In the genomic region with DNA sequence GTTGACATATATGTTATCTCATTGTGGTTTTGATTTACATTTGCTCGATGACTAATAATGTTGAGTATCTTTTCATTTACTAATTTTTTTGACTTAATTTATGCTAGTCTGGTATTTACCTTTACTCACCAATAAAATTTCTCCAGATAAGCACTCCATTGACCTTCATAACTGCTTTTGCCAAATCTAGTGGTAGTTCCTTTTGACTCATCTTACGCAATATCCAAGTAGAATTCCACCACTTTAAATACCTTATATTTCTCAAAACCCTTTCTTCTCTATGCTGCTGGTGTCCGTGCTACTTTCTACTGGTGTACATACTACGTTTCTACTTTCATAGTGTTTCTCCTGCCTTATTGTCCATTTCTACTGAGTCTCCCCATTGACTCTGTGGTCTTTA, we compare ENCODE assay signal across 35 cellular contexts.
"Had no signal": no experiment of that assay in that cellular context is flagged by ENCODE, and none has a peak within 500 bp of the region (broad histone marks: within the 10 kb centered on the region; RNA-seq: fewer than 3 reads in every experiment).

No MANE protein-coding gene starts in this region.

- ATAC-seq: activated CD4-positive, alpha-beta T cell treated with anti-CD3 and anti-CD28 coated beads for 36 hours; activated CD8-positive, alpha-beta memory T cell treated with anti-CD3 and anti-CD28 coated beads, Interleukin-2, amount 10 ng/mL, durations not matched to agents 7 days and 5 days; activated CD8-positive, alpha-beta T cell treated with anti-CD3 and anti-CD28 coated beads, Interleukin-2, amount 10 ng/mL, durations not matched to agents 7 days and 5 days; activated naive CD4-positive, alpha-beta T cell treated with anti-CD3 and anti-CD28 coated beads, Interleukin-2, amount 50 U/mL, for 72 hours; esophagus mucosa; foreskin keratinocyte; gastrocnemius medialis; heart left ventricle; T-helper 17 cell had no signal

- H3K36me3 ChIP-seq: brain microvascular endothelial cell, cardiac muscle cell, gastrocnemius medialis, heart left ventricle had no signal

- H3K4me1 ChIP-seq: foreskin keratinocyte, gastrocnemius medialis, heart left ventricle had no signal

- FAIRE-seq: astrocyte had no signal

- H3K27ac ChIP-seq: brain microvascular endothelial cell, cardiac muscle cell, coronary artery, dorsolateral prefrontal cortex, foreskin keratinocyte, gastrocnemius medialis, heart left ventricle had no signal

- H3K27me3 Mint-ChIP-seq: activated CD4-positive, alpha-beta memory T cell treated with anti-CD3 and anti-CD28 coated beads for 36 hours; activated CD4-positive, alpha-beta T cell treated with anti-CD3 and anti-CD28 coated beads for 36 hours; activated CD4-positive, alpha-beta T cell treated with anti-CD3 and anti-CD28 coated beads, Interleukin-2, amount 10 ng/mL, durations not matched to agents 24 days and 14 days; activated CD8-positive, alpha-beta memory T cell treated with anti-CD3 and anti-CD28 coated beads, Interleukin-2, amount 10 ng/mL, durations not matched to agents 7 days and 5 days; activated naive CD4-positive, alpha-beta T cell treated with anti-CD3 and anti-CD28 coated beads, Interleukin-2, amount 10 ng/mL, durations not matched to agents 7 days and 5 days; activated naive CD8-positive, alpha-beta T cell treated with anti-CD3 and anti-CD28 coated beads, Interleukin-2, amount 10 ng/mL, durations not matched to agents 7 days and 5 days; central memory CD8-positive, alpha-beta T cell; dendritic cell treated with granulocyte-macrophage colony-stimulating factor and Interleukin-4, amounts not matched to agents 40 ng/mL and 50 ng/mL, for 4 days; T-helper 17 cell had no signal

- H3K27ac Mint-ChIP-seq: activated CD4-positive, alpha-beta memory T cell treated with anti-CD3 and anti-CD28 coated beads for 36 hours; activated CD4-positive, alpha-beta T cell treated with anti-CD3 and anti-CD28 coated beads for 36 hours; activated CD4-positive, alpha-beta T cell treated with anti-CD3 and anti-CD28 coated beads, Interleukin-2, amount 10 ng/mL, durations not matched to agents 24 days and 14 days; activated CD8-positive, alpha-beta memory T cell treated with anti-CD3 and anti-CD28 coated beads, Interleukin-2, amount 10 ng/mL, durations not matched to agents 7 days and 5 days; activated CD8-positive, alpha-beta T cell treated with anti-CD3 and anti-CD28 coated beads, Interleukin-2, amount 10 ng/mL, durations not matched to agents 7 days and 5 days; activated naive CD4-positive, alpha-beta T cell treated with anti-CD3 and anti-CD28 coated beads, Interleukin-2, amount 10 ng/mL, durations not matched to agents 7 days and 5 days; activated naive CD4-positive, alpha-beta T cell treated with anti-CD3 and anti-CD28 coated beads, Interleukin-2, amount 50 U/mL, for 72 hours; activated naive CD8-positive, alpha-beta T cell treated with anti-CD3 and anti-CD28 coated beads, Interleukin-2, amount 10 ng/mL, durations not matched to agents 7 days and 5 days; dendritic cell treated with granulocyte-macrophage colony-stimulating factor and Interleukin-4, amounts not matched to agents 40 ng/mL and 50 ng/mL, for 4 days; endodermal cell; T-helper 17 cell; T-helper 2 cell treated with Interferon-gamma antibody and Interleukin-4, amounts not matched to agents 5 μg/mL and 100 μg/mL, for 36 hours had no signal

- H3K36me3 Mint-ChIP-seq: activated CD4-positive, alpha-beta memory T cell treated with anti-CD3 and anti-CD28 coated beads for 36 hours; activated CD8-positive, alpha-beta memory T cell treated with anti-CD3 and anti-CD28 coated beads, Interleukin-2, amount 10 ng/mL, durations not matched to agents 7 days and 5 days; activated naive CD4-positive, alpha-beta T cell treated with anti-CD3 and anti-CD28 coated beads, Interleukin-2, amount 10 ng/mL, durations not matched to agents 7 days and 5 days; activated naive CD8-positive, alpha-beta T cell treated with anti-CD3 and anti-CD28 coated beads, Interleukin-2, amount 10 ng/mL, durations not matched to agents 7 days and 5 days had no signal

- H3K27me3 ChIP-seq: brain microvascular endothelial cell, cardiac muscle cell, dorsolateral prefrontal cortex, foreskin keratinocyte, gastrocnemius medialis, heart left ventricle had no signal

- H3K4me1 Mint-ChIP-seq: activated CD4-positive, alpha-beta T cell treated with anti-CD3 and anti-CD28 coated beads for 36 hours; activated CD4-positive, alpha-beta T cell treated with anti-CD3 and anti-CD28 coated beads, Interleukin-2, amount 10 ng/mL, durations not matched to agents 24 days and 14 days; activated CD8-positive, alpha-beta memory T cell treated with anti-CD3 and anti-CD28 coated beads, Interleukin-2, amount 10 ng/mL, durations not matched to agents 7 days and 5 days; activated naive CD4-positive, alpha-beta T cell treated with anti-CD3 and anti-CD28 coated beads, Interleukin-2, amount 10 ng/mL, durations not matched to agents 7 days and 5 days; activated naive CD8-positive, alpha-beta T cell treated with anti-CD3 and anti-CD28 coated beads, Interleukin-2, amount 10 ng/mL, durations not matched to agents 7 days and 5 days; central memory CD8-positive, alpha-beta T cell; endodermal cell; T-helper 17 cell had no signal

- H3K9me3 Mint-ChIP-seq: activated CD4-positive, alpha-beta T cell treated with anti-CD3 and anti-CD28 coated beads, Interleukin-2, amount 10 ng/mL, durations not matched to agents 24 days and 14 days; endodermal cell had no signal

- H3K4me3 Mint-ChIP-seq: activated CD4-positive, alpha-beta memory T cell treated with anti-CD3 and anti-CD28 coated beads for 36 hours; activated CD4-positive, alpha-beta T cell treated with anti-CD3 and anti-CD28 coated beads for 36 hours; activated CD4-positive, alpha-beta T cell treated with anti-CD3 and anti-CD28 coated beads, Interleukin-2, amount 10 ng/mL, durations not matched to agents 24 days and 14 days; activated CD8-positive, alpha-beta memory T cell treated with anti-CD3 and anti-CD28 coated beads, Interleukin-2, amount 10 ng/mL, durations not matched to agents 7 days and 5 days; activated CD8-positive, alpha-beta T cell treated with anti-CD3 and anti-CD28 coated beads, Interleukin-2, amount 10 ng/mL, durations not matched to agents 7 days and 5 days; activated naive CD4-positive, alpha-beta T cell treated with anti-CD3 and anti-CD28 coated beads, Interleukin-2, amount 10 ng/mL, durations not matched to agents 7 days and 5 days; activated naive CD8-positive, alpha-beta T cell treated with anti-CD3 and anti-CD28 coated beads, Interleukin-2, amount 10 ng/mL, durations not matched to agents 7 days and 5 days; central memory CD8-positive, alpha-beta T cell; dendritic cell treated with granulocyte-macrophage colony-stimulating factor and Interleukin-4, amounts not matched to agents 40 ng/mL and 50 ng/mL, for 4 days; endodermal cell; T-helper 17 cell; T-helper 2 cell treated with Interferon-gamma antibody and Interleukin-4, amounts not matched to agents 5 μg/mL and 100 μg/mL, for 36 hours had no signal

- H3K9me3 ChIP-seq: gastrocnemius medialis had no signal

- DNase-seq: activated CD4-positive, alpha-beta memory T cell treated with anti-CD3 and anti-CD28 coated beads for 36 hours; activated CD4-positive, alpha-beta T cell treated with anti-CD3 and anti-CD28 coated beads for 36 hours; activated CD4-positive, alpha-beta T cell treated with anti-CD3 and anti-CD28 coated beads, Interleukin-2, amount 10 ng/mL, durations not matched to agents 24 days and 14 days; activated CD4-positive, CD25-positive, alpha-beta regulatory T cell; activated CD4-positive, CD25-positive, alpha-beta regulatory T cell treated with anti-CD3 and anti-CD28 coated beads, Interleukin-2, amount 50 U/mL, for 72 hours; activated CD8-positive, alpha-beta memory T cell treated with anti-CD3 and anti-CD28 coated beads, Interleukin-2, amount 10 ng/mL, durations not matched to agents 7 days and 5 days; activated CD8-positive, alpha-beta memory T cell treated with anti-CD3 and anti-CD28 coated beads, Interleukin-2, amount 50 U/mL, for 4 hours; activated CD8-positive, alpha-beta T cell treated with anti-CD3 and anti-CD28 coated beads, Interleukin-2, amount 10 ng/mL, durations not matched to agents 7 days and 5 days; activated gamma-delta T cell; activated naive CD4-positive, alpha-beta T cell; activated naive CD4-positive, alpha-beta T cell treated with anti-CD3 and anti-CD28 coated beads, Interleukin-2, amount 10 ng/mL, durations not matched to agents 7 days and 5 days; activated naive CD8-positive, alpha-beta T cell treated with anti-CD3 and anti-CD28 coated beads, Interleukin-2, amount 10 ng/mL, durations not matched to agents 7 days and 5 days; activated T-cell treated with anti-CD3 and anti-CD28 coated beads, Interleukin-2, amount 50 U/mL, for 1 hour; activated T-cell treated with anti-CD3 and anti-CD28 coated beads, Interleukin-2, amount 50 U/mL, for 48 hours; amniotic stem cell; anterior cingulate cortex; brain microvascular endothelial cell; dorsolateral prefrontal cortex; effector memory CD4-positive, alpha-beta T cell; endodermal cell; foreskin keratinocyte; gastrocnemius medialis; glutamatergic neuron; heart left ventricle; T-helper 1 cell; T-helper 17 cell; T1000 had no signal

- H3K4me3 ChIP-seq: cardiac muscle cell, coronary artery, dorsolateral prefrontal cortex, gastrocnemius medialis, heart left ventricle had no signal
